ENCODE assay signal across 8 cellular contexts in genomic region chr16:70523013-70523620, GRCh38. TPM values are rescaled to one million over a fixed set of nuclear protein-coding genes. Genes with fewer than 3 reads are reported as not detected.
A peak's percentile ranks its signal among the peaks of the same experiment; 100 is the strongest.
DNase-seq lines count a peak whose midpoint lies in the region; ATAC-seq lines count a peak whose summit lies in the region.

Gene COG4, minus strand, starts transcription at chr16:70523554. Its CDS starts 11 bp downstream, at chr16:70523543.

- DNase-seq in NCI-H2029 (lab: John Stamatoyannopoulos, UW) (peak; percentile 56), NCI-H2029 treated with DMSO at 0.1 percent for 48 hours (lab: John Stamatoyannopoulos, UW) (no peak), NCI-H524 treated with DMSO at 0.1 percent for 48 hours (lab: John Stamatoyannopoulos, UW) (peak; percentile 83), dedifferentiated amniotic fluid mesenchymal stem cell (ENCODE audit: extremely low spot score) (peak; percentile 82), left lobe of liver (ENCODE audit: low spot score) (peak; percentile 84)
- peak; percentile 81 to 90 for DNase-seq in activated CD4-positive, alpha-beta T cell treated with anti-CD3 and anti-CD28 coated beads, Interleukin-2, amount 50 U/mL, for 24 hours (ENCODE audit: low read depth in 1 of 2, low spot score in 1 of 2)
- DNase-seq in stimulated activated CD4-positive, alpha-beta T cell treated with anti-CD3 and anti-CD28 coated beads, Interleukin-2, amount 100 ng/mL, for 4 hours (ENCODE audit: low read depth) = peak; percentile 86

- ATAC-seq in HG03108 (IDR thresholded peaks at IDR 0.05; ENCODE audit: unreplicated experiment) = peak; percentile 59
- ATAC-seq in left lobe of liver = peak; percentile 93

RNA-seq across cellular contexts. Expression of gene COG4, which starts in this region (rescaled TPM):
- 31.2 TPM for total RNA-seq in left lobe of liver
